Comparison of ENCODE assay signal across 8 cellular contexts in the genomic region with DNA sequence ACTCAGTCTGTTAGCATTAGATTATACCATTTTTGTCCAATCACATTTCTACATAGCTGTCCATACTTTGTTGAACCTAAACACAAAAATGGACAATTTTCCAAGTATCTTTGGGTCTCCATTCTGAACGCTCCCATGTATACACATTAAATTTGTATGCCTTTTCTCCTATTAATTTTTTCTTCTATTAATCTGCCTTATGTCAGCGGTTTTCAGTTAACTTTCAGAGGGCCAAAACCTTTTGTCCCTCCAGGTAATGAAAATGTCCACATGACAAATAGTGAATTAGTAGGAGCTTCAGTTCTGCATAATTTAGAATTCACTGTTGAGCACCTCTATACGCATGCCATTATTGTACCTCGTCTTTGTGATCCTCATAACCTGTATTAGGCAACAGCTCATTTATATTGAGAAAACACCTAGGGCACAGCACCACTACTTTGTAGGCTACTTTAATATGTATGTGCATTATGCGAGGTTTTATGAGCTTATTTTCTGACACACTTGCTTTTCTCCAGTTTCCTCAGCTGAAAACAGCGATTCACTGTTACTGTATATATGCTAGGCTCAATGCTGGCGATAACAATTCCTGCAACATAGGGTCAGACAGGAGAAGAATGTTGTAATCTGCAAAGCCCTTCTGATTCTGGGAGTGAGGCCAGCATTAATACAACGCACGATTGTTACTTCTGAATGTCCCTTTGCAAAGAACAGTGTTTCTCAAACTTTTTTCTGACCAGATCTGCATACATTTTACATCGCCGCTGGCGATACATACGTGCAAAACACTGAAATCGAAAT. TPM values are rescaled to one million over a fixed set of nuclear protein-coding genes. Genes with fewer than 3 reads are reported as not detected.
DNase-seq lines count a peak whose midpoint lies in the region; ATAC-seq and TF ChIP-seq lines count a peak whose summit lies in the region.

No MANE protein-coding gene starts in this region.

- peaks cover 9% of the 10 kb centered on the region for H3K79me2 ChIP-seq in SU-DHL-6 (ENCODE audit: insufficient read depth, low read length)

- intact Hi-C loops in psoas muscle (cut with DNase I) (loop anchor here (10.0 kb wide), 2 partner anchors 172 to 182 kb away; partner anchors contain the start of gene ARHGAP29 (in 1 of the 2)), CD14-positive monocyte (cut with micrococcal nuclease) (no loop called here)

- TF ChIP-seq CTCF in SU-DHL-6 (IDR thresholded peaks at IDR 0.05; ENCODE audit: insufficient read depth, low read length, poor library complexity, severe bottlenecking) (no peak), psoas muscle (IDR thresholded peaks at IDR 0.05) (no peak), CD14-positive monocyte (IDR thresholded peaks at IDR 0.05) (no peak), WTC11 (IDR thresholded peaks at IDR 0.05) (no peak)

- H2AFZ ChIP-seq in SU-DHL-6 (ENCODE audit: low read depth, low read length, severe bottlenecking), result peak overlapping the region; percentile 65

- H3K9ac ChIP-seq in SU-DHL-6 (ENCODE audit: low read length), result peak overlapping the region; percentile 78

- H3K9me3 ChIP-seq in SU-DHL-6 (ENCODE audit: insufficient read depth, low read length) (no peaks in the 10 kb centered on the region), psoas muscle (no peaks in the 10 kb centered on the region)

- POLR2A ChIA-PET in WTC11 (lab: Charles Lee), result no interaction called here

- H3K27ac ChIP-seq in SU-DHL-6 (ENCODE audit: low read depth, low read length) (no peak overlapping the region), psoas muscle (peak overlapping the region; percentile 84)

- peaks cover 0 to 3% (median 0%) of the 10 kb centered on the region in 7 donors for H3K9me3 Mint-ChIP-seq in CD14-positive monocyte
- H3K9me3 Mint-ChIP-seq in WTC11, result no peaks in the 10 kb centered on the region

- H3K27me3 Mint-ChIP-seq in CD14-positive monocyte (ENCODE audit: low read depth in 3 of 3), result peaks cover 3 to 12% (median 8%) of the 10 kb centered on the region in 3 donors
- H3K27me3 Mint-ChIP-seq in WTC11 (ENCODE audit: low read depth), result peaks cover 11% of the 10 kb centered on the region

- H3K27ac Mint-ChIP-seq in CD14-positive monocyte, result no peak overlapping the region
- H3K27ac Mint-ChIP-seq in WTC11, result no peak overlapping the region

- H3K4me1 Mint-ChIP-seq in CD14-positive monocyte, result peaks cover 35% of the 10 kb centered on the region
- peaks cover 16% of the 10 kb centered on the region for H3K4me1 Mint-ChIP-seq in WTC11

- CTCF ChIA-PET in WTC11 (lab: Charles Lee), result interaction anchor here (0.6 to 1.7 kb wide), 4 partner anchors 21 to 82 kb away, joined by 3 to 5 read pairs (median 4); no protein-coding TSS in a partner anchor

- WGBS in psoas muscle, 3 donors, result 25% methylated on average over 14 of the region's 14 CpGs

- no peaks in the 10 kb centered on the region for H3F3A ChIP-seq in SU-DHL-6 (ENCODE audit: insufficient read depth)

- peaks cover 27% of the 10 kb centered on the region for H3K4me1 ChIP-seq in psoas muscle

- H3K4me3 Mint-ChIP-seq in CD14-positive monocyte, result no peak overlapping the region
- H3K4me3 Mint-ChIP-seq in WTC11, result no peak overlapping the region

- DNase-seq in NCI-H2107 treated with DMSO at 0.1 percent for 48 hours (lab: John Stamatoyannopoulos, UW; ENCODE audit: unreplicated experiment) (peak; percentile 29), NCI-H2107 (lab: John Stamatoyannopoulos, UW) (no peak), globus pallidus (ENCODE audit: low spot score) (peak; percentile 96), psoas muscle (no peak), CD14-positive monocyte (ENCODE audit: low spot score) (no peak), WTC11 (ENCODE audit: low spot score) (no peak)

- no peaks in the 10 kb centered on the region for H3K27me3 ChIP-seq in SU-DHL-6 (ENCODE audit: low read length)
- H3K27me3 ChIP-seq in psoas muscle (ENCODE audit: insufficient read depth in 3 of 3, low read length in 2 of 3), result no peaks in the 10 kb centered on the region

- H3K4me2 ChIP-seq in SU-DHL-6 (ENCODE audit: low read depth, low read length, poor library complexity, severe bottlenecking), result peak overlapping the region; percentile 55

- H3K4me3 ChIP-seq in SU-DHL-6 (ENCODE audit: insufficient read depth, low read length, poor library complexity, severe bottlenecking) (peak overlapping the region; percentile 61), psoas muscle (peak overlapping the region; percentile 97)

- H3K36me3 Mint-ChIP-seq in CD14-positive monocyte (no peaks in the 10 kb centered on the region), WTC11 (no peaks in the 10 kb centered on the region)

- H3K9me2 ChIP-seq in SU-DHL-6 (replicated peaks; ENCODE audit: insufficient read depth, low read length), result no peaks in the 10 kb centered on the region

- ATAC-seq in psoas muscle, result no peak
- ATAC-seq in WTC11, result no peak
- ATAC-seq in HG02798 (IDR thresholded peaks at IDR 0.05; ENCODE audit: poor library complexity, unreplicated experiment), result no peak

- H4K20me1 ChIP-seq in SU-DHL-6 (ENCODE audit: low read depth, low read length), result peaks cover 19% of the 10 kb centered on the region

- H3K36me3 ChIP-seq in SU-DHL-6 (ENCODE audit: low read length), result no peaks in the 10 kb centered on the region
- H3K36me3 ChIP-seq in psoas muscle (ENCODE audit: insufficient read depth in 1 of 2, low read depth in 1 of 2), result no peaks in the 10 kb centered on the region

TF ChIP-seq in WTC11, 78 proteins besides CTCF, POLR2A, EP300 and RAD21:
- TF ChIP-seq FOXJ3 (CRISPR knock-in tag; IDR thresholded peaks at IDR 0.05; ENCODE audit: borderline replicate concordance), result no peak
- no peak for TF ChIP-seq ZNF138 (CRISPR knock-in tag; conservative IDR thresholded peaks at IDR 0.05)
- no peak for TF ChIP-seq EMX1 (CRISPR knock-in tag; IDR thresholded peaks at IDR 0.05)
- no peak for TF ChIP-seq TCF7 (CRISPR knock-in tag; IDR thresholded peaks at IDR 0.05; ENCODE audit: low read depth)

RNA-seq across cellular contexts. Expression of gene ABCD3, which starts 1.1 kb away (rescaled TPM):
- 10 to 100 TPM; 34.4 to 48.5 (median 40.1) TPM for total RNA-seq in psoas muscle
- 10 to 100 TPM; 15.8 to 46.7 (median 18.7) TPM for polyA plus RNA-seq in psoas muscle
- 10 to 100 TPM; 21.0 to 24.9 TPM for polyA plus RNA-seq in CD14-positive monocyte
- total RNA-seq in WTC11 (2021), result 22.3 to 27.2 TPM (median 23.5 TPM) in 3 replicates

Comparison
In these comparisons a context has a peak if more than half of its experiments do, and no peak if none do; other contexts are left out.
1. DNase-seq: peak in NCI-H2107 treated with DMSO at 0.1 percent for 48 hours (single experiment) and globus pallidus (single experiment); none in NCI-H2107 (single experiment), psoas muscle (0 of 2), CD14-positive monocyte (single experiment) and WTC11 (single experiment).
2. intact Hi-C loops: an anchor here in psoas muscle (10.0 kb wide); none called in CD14-positive monocyte.